In the genomic region with DNA sequence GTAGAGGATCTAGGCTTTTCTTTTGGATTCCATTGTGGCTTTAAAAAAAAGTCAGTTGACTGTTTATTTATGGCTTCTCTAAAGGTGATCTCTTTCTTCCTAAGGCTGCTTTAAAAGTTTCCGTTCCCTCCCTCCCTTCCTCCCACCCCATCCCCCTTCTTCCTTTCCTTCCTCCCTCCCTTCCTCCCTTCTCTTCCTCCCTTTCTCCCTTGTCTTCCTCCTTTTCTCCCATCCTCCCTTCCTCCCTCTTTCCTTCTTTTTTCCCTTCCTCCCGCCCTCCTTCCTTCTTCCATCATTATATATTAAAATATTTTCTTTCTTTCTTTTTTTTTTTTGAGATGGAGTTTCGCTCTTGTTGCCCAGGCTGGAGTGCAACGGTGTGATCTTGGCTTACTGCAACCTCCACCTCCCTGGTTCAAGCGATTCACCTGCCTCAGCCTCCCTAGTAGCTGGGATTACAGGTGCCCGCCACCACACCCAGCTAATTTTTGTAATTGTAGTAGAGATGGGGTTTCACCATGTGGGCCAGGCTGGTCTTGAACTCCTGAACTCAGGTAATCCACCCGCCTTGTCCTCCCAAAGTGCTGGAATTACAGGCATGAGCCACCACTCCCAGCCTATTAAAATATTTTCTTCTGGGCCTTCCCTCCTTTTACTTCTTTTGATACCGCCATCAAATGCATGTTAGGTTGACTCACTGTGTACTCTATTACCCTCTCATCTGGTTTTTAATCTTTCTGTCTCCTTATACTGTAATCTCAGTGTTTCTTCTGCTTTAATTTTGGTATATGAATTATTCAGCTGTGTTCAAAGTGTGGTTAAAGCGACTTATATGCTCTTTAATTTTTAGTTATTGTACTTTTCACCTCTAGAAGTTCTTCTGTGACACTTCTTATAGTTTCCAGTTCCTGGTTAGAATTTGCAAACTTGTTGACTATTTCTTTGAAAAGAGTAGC, we compare ENCODE assay signal across 10 cellular contexts. TPM values are rescaled to one million over a fixed set of nuclear protein-coding genes. Genes with fewer than 3 reads are reported as not detected.
DNase-seq lines count a peak whose midpoint lies in the region; ATAC-seq and TF ChIP-seq lines count a peak whose summit lies in the region.
"Had no signal": no experiment of that assay in that cellular context is flagged by ENCODE, and none has a peak within 500 bp of the region (broad histone marks: within the 10 kb centered on the region; RNA-seq: fewer than 3 reads in every experiment).

No MANE protein-coding gene starts in this region.

- H3K27me3 ChIP-seq in ACC112 (ENCODE audit: insufficient read depth, low read length) = no peaks in the 10 kb centered on the region
- no peaks in the 10 kb centered on the region for H3K27me3 ChIP-seq in DND-41 (ENCODE audit: insufficient read depth, low read length, poor library complexity)
- H3K27me3 ChIP-seq in upper lobe of left lung = no peaks in the 10 kb centered on the region
- no peaks in the 10 kb centered on the region for H3K27me3 ChIP-seq in suprapubic skin
- H3K27me3 ChIP-seq: brain microvascular endothelial cell had no signal

- H3K4me2 ChIP-seq in DND-41 (ENCODE audit: insufficient read depth, low read length) = peak overlapping the region; percentile 64

- H3K4me3 ChIP-seq in ACC112 (ENCODE audit: low read depth, low read length) (peak overlapping the region; percentile 43; the same call in 1 of the 2 replicates), DND-41 (ENCODE audit: low read depth in 1 of 2, low read length in 2 of 2) (peak overlapping the region in 1 of 2 experiments; percentile 52; a peak in 1 of 4 replicates), upper lobe of left lung (no peak overlapping the region), suprapubic skin (no peak overlapping the region)

- no peaks in the 10 kb centered on the region for H3K27me3 Mint-ChIP-seq in activated CD4-positive, alpha-beta memory T cell treated with anti-CD3 and anti-CD28 coated beads, Interleukin-2, amount 10 ng/mL, durations not matched to agents 7 days and 5 days

- POLR2A ChIA-PET in activated CD4-positive, alpha-beta memory T cell treated with anti-CD3 and anti-CD28 coated beads, Interleukin-2, amount 10 ng/mL, durations not matched to agents 7 days and 5 days (lab: Charles Lee) = interaction anchor here (1.2 to 16.4 kb wide), 10 partner anchors 9 to 393 kb away, joined by 4 to 270 read pairs (median 8); a partner anchor contains a TSS

- H4K20me1 ChIP-seq in DND-41 (ENCODE audit: insufficient read depth, low read length) = no peaks in the 10 kb centered on the region

- H3K27ac ChIP-seq in ACC112 (ENCODE audit: low read depth, low read length) (peak overlapping the region; percentile 97), DND-41 (ENCODE audit: low read length) (peak overlapping the region; percentile 97), upper lobe of left lung (peak overlapping the region in 1 of 4 donors; percentile 52), suprapubic skin (no peak overlapping the region)

- no peak for ATAC-seq in DND-41 (ENCODE audit: insufficient read depth, low read depth)
- peak; percentile 15 for ATAC-seq in left colon
- ATAC-seq in upper lobe of left lung (ENCODE audit: low FRiP score in 2 of 2) = no peak
- no peak for ATAC-seq in GM21360 (IDR thresholded peaks at IDR 0.05; ENCODE audit: unreplicated experiment)

- TF ChIP-seq CTCF in DND-41 (IDR thresholded peaks at IDR 0.05; ENCODE audit: borderline replicate concordance, extremely low read depth, low read length, poor library complexity, severe bottlenecking) (no peak), upper lobe of left lung (IDR thresholded peaks at IDR 0.05) (no peak), suprapubic skin (IDR thresholded peaks at IDR 0.05) (no peak)

- intact Hi-C loops in left colon (cut with DNase I, micrococcal nuclease) (no loop called here), head of caudate nucleus (cut with DNase I) (no loop called here)

- peak overlapping the region; percentile 59 for H3K9ac ChIP-seq in DND-41 (ENCODE audit: low read depth, low read length)

- H3K36me3 ChIP-seq in ACC112 (ENCODE audit: insufficient read depth, low read length) (no peaks in the 10 kb centered on the region), DND-41 (ENCODE audit: insufficient read depth, low read length) (peaks cover 23% of the 10 kb centered on the region), upper lobe of left lung (no peaks in the 10 kb centered on the region), suprapubic skin (no peaks in the 10 kb centered on the region)
- H3K36me3 ChIP-seq: brain microvascular endothelial cell had no signal

- H3K79me2 ChIP-seq in ACC112 (ENCODE audit: control insufficient read depth, insufficient read depth, low read length, unreplicated experiment) (no peaks in the 10 kb centered on the region), DND-41 (ENCODE audit: insufficient read depth, low read length) (peaks cover 17% of the 10 kb centered on the region)

- H2AFZ ChIP-seq in ACC112 (ENCODE audit: low read length, unreplicated experiment) (peak overlapping the region; percentile 44), DND-41 (ENCODE audit: low read depth, low read length) (no peak overlapping the region)

- H3K9me3 ChIP-seq in DND-41 (ENCODE audit: insufficient read depth, low read length, severe bottlenecking) = no peaks in the 10 kb centered on the region
- no peaks in the 10 kb centered on the region for H3K9me3 ChIP-seq in upper lobe of left lung
- no peaks in the 10 kb centered on the region for H3K9me3 ChIP-seq in suprapubic skin

- TF ChIP-seq POLR2A in upper lobe of left lung (IDR thresholded peaks at IDR 0.05) (no peak), suprapubic skin (IDR thresholded peaks at IDR 0.05) (no peak)

- H3K9me3 Mint-ChIP-seq in activated CD4-positive, alpha-beta memory T cell treated with anti-CD3 and anti-CD28 coated beads, Interleukin-2, amount 10 ng/mL, durations not matched to agents 7 days and 5 days = no peaks in the 10 kb centered on the region

- H3K4me1 ChIP-seq in ACC112 (ENCODE audit: control insufficient read depth, insufficient read depth, low read length, unreplicated experiment) (peaks cover 40% of the 10 kb centered on the region), DND-41 (ENCODE audit: insufficient read depth, low read length) (peaks cover 74% of the 10 kb centered on the region), upper lobe of left lung (peaks cover 13 to 20% (median 18%) of the 10 kb centered on the region in 4 donors), suprapubic skin (peaks cover 24% of the 10 kb centered on the region)

- H3K36me3 Mint-ChIP-seq in activated CD4-positive, alpha-beta memory T cell treated with anti-CD3 and anti-CD28 coated beads, Interleukin-2, amount 10 ng/mL, durations not matched to agents 7 days and 5 days (ENCODE audit: low read depth) = peaks cover 44% of the 10 kb centered on the region

- H3K27ac Mint-ChIP-seq in activated CD4-positive, alpha-beta memory T cell treated with anti-CD3 and anti-CD28 coated beads, Interleukin-2, amount 10 ng/mL, durations not matched to agents 7 days and 5 days = peak overlapping the region; percentile 94

- peaks cover 67% of the 10 kb centered on the region for H3K4me1 Mint-ChIP-seq in activated CD4-positive, alpha-beta memory T cell treated with anti-CD3 and anti-CD28 coated beads, Interleukin-2, amount 10 ng/mL, durations not matched to agents 7 days and 5 days

- TF ChIP-seq EP300 in upper lobe of left lung (IDR thresholded peaks at IDR 0.05) = no peak
- no peak for TF ChIP-seq EP300 in suprapubic skin (IDR thresholded peaks at IDR 0.05)

- WGBS in upper lobe of left lung, 2 donors = 90 to 93% methylated on average over 9 of the region's 9 CpGs
- 94% methylated on average over 9 of the region's 9 CpGs for WGBS in suprapubic skin

- peak overlapping the region; percentile 5 for H3K4me3 Mint-ChIP-seq in activated CD4-positive, alpha-beta memory T cell treated with anti-CD3 and anti-CD28 coated beads, Interleukin-2, amount 10 ng/mL, durations not matched to agents 7 days and 5 days

- CTCF ChIA-PET in activated CD4-positive, alpha-beta memory T cell treated with anti-CD3 and anti-CD28 coated beads, Interleukin-2, amount 10 ng/mL, durations not matched to agents 7 days and 5 days (lab: Charles Lee) = interaction anchor here (3.3 to 4.2 kb wide), 2 partner anchors 26 to 51 kb away, joined by 16 to 27 read pairs; no protein-coding TSS in a partner anchor

- no peak for DNase-seq in DND-41
- no peak for DNase-seq in activated CD4-positive, alpha-beta memory T cell treated with anti-CD3 and anti-CD28 coated beads, Interleukin-2, amount 10 ng/mL, durations not matched to agents 7 days and 5 days
- DNase-seq in left colon = no peak
- no peak for DNase-seq in upper lobe of left lung
- DNase-seq in suprapubic skin (ENCODE audit: low spot score in 2 of 2) = no peak
- no peak for DNase-seq in head of caudate nucleus
- DNase-seq: NCI-H187 had no signal

RNA-seq across cellular contexts. Expression of a gene that starts 59.2 kb away (rescaled TPM):
- 100 to 1,000 TPM; 193 to 196 TPM for total RNA-seq in activated CD4-positive, alpha-beta memory T cell treated with anti-CD3 and anti-CD28 coated beads, Interleukin-2, amount 10 ng/mL, durations not matched to agents 7 days and 5 days
- total RNA-seq in left colon (100 to 1,000 TPM; 262 to 348 TPM), upper lobe of left lung (100 to 1,000 TPM in 3 of 6 donors, 10 to 100 TPM in 3; 37.7 to 131 (median 102) TPM), suprapubic skin (100 to 1,000 TPM; 121 to 182 (median 159) TPM)
